In the genomic region with DNA sequence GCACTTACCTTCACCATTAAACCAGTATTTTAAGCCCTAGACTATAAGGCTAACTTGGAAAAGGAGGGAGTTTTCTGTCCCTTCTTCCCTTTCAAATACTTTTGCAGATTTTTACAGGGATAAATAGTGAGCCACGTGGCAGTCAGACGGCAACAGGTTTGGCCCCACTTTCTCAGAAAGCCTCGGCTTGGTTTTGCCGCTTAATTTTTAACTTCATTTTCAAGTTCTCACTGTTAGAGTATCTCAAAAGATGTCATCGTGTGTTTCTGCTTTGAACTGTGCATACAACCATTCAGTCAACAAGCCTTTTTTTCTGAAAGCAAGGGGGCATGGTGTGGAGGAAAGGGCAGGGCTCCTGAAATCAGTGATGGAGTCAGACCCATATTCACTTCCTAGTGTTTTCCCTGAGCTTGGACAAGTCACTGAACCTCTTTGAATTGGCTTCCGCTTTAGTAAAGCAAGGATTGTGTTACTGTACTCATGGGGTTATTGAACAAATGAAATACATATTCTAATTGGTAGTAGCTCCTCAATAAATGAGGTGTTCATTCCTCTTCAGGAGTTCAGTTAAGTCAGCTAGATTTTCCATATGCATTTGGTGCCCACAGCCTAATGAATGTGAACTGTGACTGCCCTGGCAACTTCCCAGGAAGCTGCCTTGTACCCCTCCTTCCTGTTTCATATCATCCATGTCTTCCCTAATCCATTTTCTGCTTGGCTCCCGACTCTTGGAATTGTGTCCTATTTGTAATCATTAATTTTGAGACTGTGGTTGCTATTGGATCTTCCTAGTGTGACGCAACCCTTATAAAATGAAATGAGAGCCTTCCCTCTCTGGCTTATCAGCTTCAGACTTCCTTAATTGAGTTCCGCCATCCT, we compare ENCODE assay signal across 23 cellular contexts. TPM values are rescaled to one million over a fixed set of nuclear protein-coding genes. Genes with fewer than 3 reads are reported as not detected.
"Had no signal": no experiment of that assay in that cellular context is flagged by ENCODE, and none has a peak within 500 bp of the region (broad histone marks: within the 10 kb centered on the region; RNA-seq: fewer than 3 reads in every experiment).

A gene with protein sequence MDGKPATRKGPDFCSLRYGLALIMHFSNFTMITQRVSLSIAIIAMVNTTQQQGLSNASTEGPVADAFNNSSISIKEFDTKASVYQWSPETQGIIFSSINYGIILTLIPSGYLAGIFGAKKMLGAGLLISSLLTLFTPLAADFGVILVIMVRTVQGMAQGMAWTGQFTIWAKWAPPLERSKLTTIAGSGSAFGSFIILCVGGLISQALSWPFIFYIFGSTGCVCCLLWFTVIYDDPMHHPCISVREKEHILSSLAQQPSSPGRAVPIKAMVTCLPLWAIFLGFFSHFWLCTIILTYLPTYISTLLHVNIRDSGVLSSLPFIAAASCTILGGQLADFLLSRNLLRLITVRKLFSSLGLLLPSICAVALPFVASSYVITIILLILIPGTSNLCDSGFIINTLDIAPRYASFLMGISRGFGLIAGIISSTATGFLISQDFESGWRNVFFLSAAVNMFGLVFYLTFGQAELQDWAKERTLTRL (minus strand): TSS at position 160 of the 879 bp plus-strand sequence. CDS start 4,895 bp downstream, outside the sequence.

- DNase-seq: activated CD4-positive, alpha-beta T cell treated with anti-CD3 and anti-CD28 coated beads, Interleukin-2, amount 10 ng/mL, durations not matched to agents 24 days and 14 days; activated CD8-positive, alpha-beta T cell treated with anti-CD3 and anti-CD28 coated beads for 36 hours; activated naive CD4-positive, alpha-beta T cell treated with Interleukin-2 at 50 U/mL for 16 hours; activated T-cell treated with anti-CD3 and anti-CD28 coated beads, Interleukin-2, amount 50 U/mL, for 24 hours; body of pancreas; caudate nucleus; effector memory CD8-positive, alpha-beta T cell; hippocampal formation; left lung; mammary epithelial cell; midbrain; stimulated activated CD4-positive, alpha-beta T cell treated with anti-CD3 and anti-CD28 coated beads, Interleukin-15, amount 100 ng/mL, for 24 hours; stimulated activated CD4-positive, alpha-beta T cell treated with anti-CD3 and anti-CD28 coated beads, Interleukin-4, amount 100 ng/mL, for 1 hour; stomach; T-helper 2 cell; testis had no signal

- H3K4me1 ChIP-seq: left lung, right atrium auricular region, testis had no signal

- ATAC-seq: activated CD8-positive, alpha-beta T cell treated with anti-CD3 and anti-CD28 coated beads for 36 hours; body of pancreas; effector memory CD8-positive, alpha-beta T cell; left lung had no signal

- H3K27ac ChIP-seq: left lung, right atrium auricular region, stomach, testis had no signal

- H3K27me3 ChIP-seq: body of pancreas, left lung, right atrium auricular region, stomach, testis had no signal

- H3K36me3 ChIP-seq: left lung, right atrium auricular region, stomach had no signal

- H3K9me3 ChIP-seq: body of pancreas, left lung, right atrium auricular region, stomach, testis had no signal

- H3K4me3 ChIP-seq: body of pancreas, left lung, right atrium auricular region, stomach, testis had no signal

RNA-seq across cellular contexts. Expression of the gene that starts here (rescaled TPM):
- total RNA-seq: activated CD4-positive, alpha-beta T cell treated with anti-CD3 and anti-CD28 coated beads, Interleukin-2, amount 10 ng/mL, durations not matched to agents 24 days and 14 days; activated CD8-positive, alpha-beta T cell treated with anti-CD3 and anti-CD28 coated beads for 36 hours; body of pancreas; dermis microvascular lymphatic vessel endothelial cell; glomerular endothelial cell; left lung; mammary epithelial cell; osteoblast; progenitor cell of endocrine pancreas; right atrium auricular region; skeletal muscle tissue; stomach had no signal
- polyA plus RNA-seq: mammary epithelial cell, neural cell, stomach had no signal
